9 cellular contexts compared by ENCODE assay signal in the genomic region with DNA sequence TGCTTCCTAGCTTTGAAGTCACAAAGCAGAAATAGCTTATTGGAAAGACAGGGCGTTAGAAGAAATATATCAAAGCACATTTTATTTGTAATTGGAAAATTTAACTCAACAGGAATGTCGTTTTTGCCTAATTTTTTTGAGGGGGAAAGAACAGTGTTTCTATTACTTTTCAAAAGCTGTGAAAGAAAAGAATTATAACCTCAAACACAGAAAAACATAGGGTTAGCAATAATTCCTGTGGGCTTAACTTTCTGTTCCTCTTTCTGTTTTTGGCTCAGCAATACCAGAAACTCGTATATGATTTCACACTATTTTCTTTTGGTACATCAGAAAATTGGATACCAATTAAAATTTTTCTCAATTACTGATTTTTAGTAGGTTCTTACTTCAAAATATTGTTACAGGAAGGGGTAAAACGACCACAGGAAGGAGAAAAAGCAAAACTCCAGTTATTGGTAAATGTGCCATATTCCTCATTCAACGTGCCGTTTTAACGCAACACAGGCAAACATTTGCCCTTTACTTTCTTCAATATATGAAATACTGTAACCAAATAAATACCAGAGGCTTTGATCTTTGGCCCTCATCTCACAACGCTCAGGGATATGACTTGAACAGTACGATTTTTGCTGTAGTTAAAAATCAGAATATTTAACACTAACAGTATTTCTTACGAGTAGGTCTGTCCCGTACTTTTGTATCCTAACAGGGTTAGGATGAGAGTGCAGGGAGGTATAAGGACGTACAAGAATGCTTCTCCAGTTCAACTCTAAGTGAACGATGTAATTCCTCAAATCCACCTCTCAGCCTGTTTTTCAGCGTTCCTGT. TPM values are rescaled to one million over a fixed set of nuclear protein-coding genes. Genes with fewer than 3 reads are reported as not detected.
DNase-seq lines count a peak whose midpoint lies in the region; ATAC-seq and TF ChIP-seq lines count a peak whose summit lies in the region.
"Had no signal": no experiment of that assay in that cellular context is flagged by ENCODE, and none has a peak within 500 bp of the region (broad histone marks: within the 10 kb centered on the region; RNA-seq: fewer than 3 reads in every experiment).

No MANE protein-coding gene starts in this region.

- H3K27ac ChIP-seq in RWPE2 (ENCODE audit: poor library complexity, severe bottlenecking) (peak overlapping the region; percentile 53), skin epidermis (peak overlapping the region in 4 of 21 experiments; percentile 41 to 91 (median 79))

- peaks cover 3% of the 10 kb centered on the region for H3K4me1 ChIP-seq in RWPE2 (ENCODE audit: insufficient read depth, poor library complexity, severe bottlenecking)

- DNase-seq in AG09309 (ENCODE audit: low read depth): no peak
- no peak for DNase-seq in RWPE2 (ENCODE audit: low spot score)
- DNase-seq in fibroblast of villous mesenchyme (ENCODE audit: low read depth): no peak
- DNase-seq in stimulated activated CD4-positive, alpha-beta T cell treated with anti-CD3 and anti-CD28 coated beads, Interleukin-4, amount 100 ng/mL, for 4 hours: no peak
- DNase-seq in NCI-H2196 (lab: John Stamatoyannopoulos, UW; ENCODE audit: unreplicated experiment): no peak

- TF ChIP-seq CTCF in AG09309 (IDR thresholded peaks at IDR 0.05; ENCODE audit: control insufficient read depth, insufficient read depth, low read depth, low read length, missing control alignments) (no peak), RWPE2 (IDR thresholded peaks at IDR 0.05; ENCODE audit: poor library complexity, severe bottlenecking) (no peak), fibroblast of villous mesenchyme (IDR thresholded peaks at IDR 0.05; ENCODE audit: insufficient read depth, low read depth, low read length) (no peak)

- H3K27me3 ChIP-seq in RWPE2 (ENCODE audit: insufficient read depth, poor library complexity, severe bottlenecking): no peaks in the 10 kb centered on the region

- H3K36me3 ChIP-seq in RWPE2 (ENCODE audit: low read depth): no peaks in the 10 kb centered on the region

- ATAC-seq in GM21515 (IDR thresholded peaks at IDR 0.05; ENCODE audit: unreplicated experiment) (peak; percentile 27), RWPE2 (ENCODE audit: low read depth) (no peak), GM21381 (IDR thresholded peaks at IDR 0.05; ENCODE audit: unreplicated experiment) (no peak)

- H3K4me3 ChIP-seq in AG09309 (ENCODE audit: control insufficient read depth, low read depth, low read length) (peak overlapping the region; percentile 58), RWPE2 (ENCODE audit: severe bottlenecking) (peak overlapping the region; percentile 70), fibroblast of villous mesenchyme (ENCODE audit: low read depth, low read length) (peak overlapping the region; percentile 77), skin epidermis (peak overlapping the region; percentile 33 to 74 (median 56))

- H3K9me3 ChIP-seq in RWPE2 (ENCODE audit: severe bottlenecking): no peaks in the 10 kb centered on the region

RNA-seq across cellular contexts. Expression of a gene that starts 1.3 kb away (rescaled TPM):
- total RNA-seq in fibroblast of villous mesenchyme: not detected in 2 replicates
- total RNA-seq: pulmonary artery endothelial cell had no signal

RNA-seq across cellular contexts. Expression of a gene that starts 2.5 kb away (rescaled TPM):
- not detected in 2 replicates for total RNA-seq in fibroblast of villous mesenchyme
- total RNA-seq: pulmonary artery endothelial cell had no signal
